8 cellular contexts compared by ENCODE assay signal in the genomic region with DNA sequence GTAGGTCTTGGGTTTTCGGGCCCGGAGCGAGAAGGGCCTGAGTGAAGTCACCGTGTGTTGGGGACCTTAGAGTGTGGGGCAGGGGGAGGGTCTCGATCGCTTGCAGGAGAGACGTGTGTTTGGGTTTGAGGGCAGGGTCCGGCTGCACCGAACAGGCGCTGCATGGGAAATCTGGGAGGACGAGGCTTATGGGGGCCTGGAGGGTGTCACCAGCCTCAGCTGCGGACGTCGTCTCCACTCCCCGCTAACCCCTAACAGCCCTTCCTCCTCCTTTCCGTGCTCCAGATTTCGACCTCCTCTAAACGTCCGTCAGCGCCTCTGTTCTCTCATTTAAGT. TPM values are rescaled to one million over a fixed set of nuclear protein-coding genes. Genes with fewer than 3 reads are reported as not detected.
A peak's percentile ranks its signal among the peaks of the same experiment; 100 is the strongest.
DNase-seq lines count a peak whose midpoint lies in the region; ATAC-seq and TF ChIP-seq lines count a peak whose summit lies in the region.
"Not testable (repeated sequence)": the region's sequence is repeated elsewhere in the genome, so short reads cannot be mapped to it uniquely, and the experiment has no call there.

No MANE protein-coding gene starts in this region.

- H3K9me3 ChIP-seq in BE2C; iPS DF 6.9 (ENCODE audit: control insufficient read depth, insufficient read depth, low read length): not testable (repeated sequence)
- peaks cover 11% of the 10 kb centered on the region; the same call in 1 of the 2 replicates for H3K9me3 ChIP-seq in PC-9 (ENCODE audit: insufficient read depth, low read depth)

- not testable (repeated sequence) for TF ChIP-seq CTCF in BE2C (IDR thresholded peaks at IDR 0.05; ENCODE audit: low read depth, low read length); HFF-Myc (IDR thresholded peaks at IDR 0.05; ENCODE audit: low read depth, low read length, missing control alignments); PC-9 (conservative IDR thresholded peaks at IDR 0.05); dorsolateral prefrontal cortex (IDR thresholded peaks at IDR 0.05 in 54 of 56, conservative IDR thresholded peaks at IDR 0.05 in 2 of 56; ENCODE audit: low read depth in 1 of 56, partially characterized antibody in 56 of 56); natural killer cell (IDR thresholded peaks at IDR 0.05)

- H3K4me1 ChIP-seq in BE2C; PC-9 (replicated peaks; ENCODE audit: insufficient read depth); iPS DF 6.9 (ENCODE audit: control insufficient read depth, insufficient read depth, low read length): not testable (repeated sequence)

- H3K36me3 Mint-ChIP-seq in activated T-helper 1 cell treated with anti-CD3 and anti-CD28 coated beads, Interleukin-12 subunit alpha, Interleukin-12 subunit beta, Interleukin-2, Interleukin-4 antibody, amounts not matched to agents 30 ng/mL and 10 ng/mL and 1 ng/mL, durations not matched to agents 14 hours and 24 hours and 36 hours (ENCODE audit: low read depth) = peaks cover 51% of the 10 kb centered on the region
- H3K36me3 Mint-ChIP-seq in natural killer cell = not testable (repeated sequence)
- H3K36me3 Mint-ChIP-seq in stimulated activated naive B cell treated with anti-CD40 and anti-IgM and Interleukin-4, amounts not matched to agents 10 μg/mL and 1 μg/mL and 100 μg/mL, for 72 hours = peaks cover 30 to 44% of the 10 kb centered on the region in 2 donors

- not testable (repeated sequence) for H3K27me3 Mint-ChIP-seq in activated T-helper 1 cell treated with anti-CD3 and anti-CD28 coated beads, Interleukin-12 subunit alpha, Interleukin-12 subunit beta, Interleukin-2, Interleukin-4 antibody, amounts not matched to agents 30 ng/mL and 10 ng/mL and 1 ng/mL, durations not matched to agents 14 hours and 24 hours and 36 hours (ENCODE audit: insufficient read depth); natural killer cell (ENCODE audit: low read depth in 2 of 2); stimulated activated naive B cell treated with anti-CD40 and anti-IgM and Interleukin-4, amounts not matched to agents 10 μg/mL and 1 μg/mL and 100 μg/mL, for 72 hours

- H3K9me3 Mint-ChIP-seq in activated T-helper 1 cell treated with anti-CD3 and anti-CD28 coated beads, Interleukin-12 subunit alpha, Interleukin-12 subunit beta, Interleukin-2, Interleukin-4 antibody, amounts not matched to agents 30 ng/mL and 10 ng/mL and 1 ng/mL, durations not matched to agents 14 hours and 24 hours and 36 hours = peaks cover 24% of the 10 kb centered on the region
- not testable (repeated sequence) for H3K9me3 Mint-ChIP-seq in natural killer cell; stimulated activated naive B cell treated with anti-CD40 and anti-IgM and Interleukin-4, amounts not matched to agents 10 μg/mL and 1 μg/mL and 100 μg/mL, for 72 hours

- CTCF ChIA-PET in PC-9 (lab: Charles Lee) = not testable (repeated sequence)

- not testable (repeated sequence) for ATAC-seq in natural killer cell; stimulated activated naive B cell treated with anti-CD40 and anti-IgM and Interleukin-4, amounts not matched to agents 10 μg/mL and 1 μg/mL and 100 μg/mL, for 72 hours (replicated peaks)

- H2AFZ ChIP-seq in PC-9 = peak overlapping the region; percentile 91

- not testable (repeated sequence) for H3F3A ChIP-seq in PC-9 (ENCODE audit: insufficient read depth, low read depth)

- H3K4me3 ChIP-seq in BE2C (ENCODE audit: low read depth, low read length) (peak overlapping the region; percentile 81), HFF-Myc (replicated peaks; ENCODE audit: low read depth, low read length) (peak overlapping the region; percentile 77), PC-9 (peak overlapping the region; percentile 83), dorsolateral prefrontal cortex (peak overlapping the region; percentile 77 to 99 (median 90)), iPS DF 6.9 (ENCODE audit: low read length) (peak overlapping the region; percentile 74)

- intact Hi-C loops in PC-9 (cut with micrococcal nuclease; ENCODE audit: unreplicated experiment); natural killer cell (cut with micrococcal nuclease): not testable (repeated sequence)
- intact Hi-C loops in activated T-helper 1 cell treated with anti-CD3 and anti-CD28 coated beads, Interleukin-12 subunit alpha, Interleukin-12 subunit beta, Interleukin-2, Interleukin-4 antibody, amounts not matched to agents 30 ng/mL and 10 ng/mL and 1 ng/mL, durations not matched to agents 14 hours and 24 hours and 36 hours (cut with micrococcal nuclease) = loop anchor here (5.0 kb wide), 2 partner anchors 364 to 376 kb away; a partner anchor contains a TSS
- intact Hi-C loops in dorsolateral prefrontal cortex (cut with DNase I) = loop anchor here in 1 of 2 donors (5.0 kb wide), 1 partner anchor 269 kb away; a partner anchor contains a TSS

- not testable (repeated sequence) for DNase-seq in BE2C; HFF-Myc (ENCODE audit: extremely low read depth, low read depth); PC-9; activated T-helper 1 cell treated with anti-CD3 and anti-CD28 coated beads, Interleukin-12 subunit alpha, Interleukin-12 subunit beta, Interleukin-2, Interleukin-4 antibody, amounts not matched to agents 30 ng/mL and 10 ng/mL and 1 ng/mL, durations not matched to agents 14 hours and 24 hours and 36 hours (ENCODE audit: low spot score); dorsolateral prefrontal cortex; iPS DF 6.9 (ENCODE audit: low read depth, low spot score); natural killer cell; stimulated activated naive B cell treated with anti-CD40 and anti-IgM and Interleukin-4, amounts not matched to agents 10 μg/mL and 1 μg/mL and 100 μg/mL, for 72 hours

- peak overlapping the region; percentile 88 for H3K27ac Mint-ChIP-seq in activated T-helper 1 cell treated with anti-CD3 and anti-CD28 coated beads, Interleukin-12 subunit alpha, Interleukin-12 subunit beta, Interleukin-2, Interleukin-4 antibody, amounts not matched to agents 30 ng/mL and 10 ng/mL and 1 ng/mL, durations not matched to agents 14 hours and 24 hours and 36 hours
- peak overlapping the region; percentile 90 to 91 for H3K27ac Mint-ChIP-seq in natural killer cell
- peak overlapping the region; percentile 96 for H3K27ac Mint-ChIP-seq in stimulated activated naive B cell treated with anti-CD40 and anti-IgM and Interleukin-4, amounts not matched to agents 10 μg/mL and 1 μg/mL and 100 μg/mL, for 72 hours

- not testable (repeated sequence) for H3K27me3 ChIP-seq in BE2C; PC-9 (ENCODE audit: insufficient read depth, low read depth); dorsolateral prefrontal cortex; iPS DF 6.9 (ENCODE audit: control insufficient read depth, insufficient read depth, low read length)

- peak overlapping the region; percentile 89 for H3K4me3 Mint-ChIP-seq in activated T-helper 1 cell treated with anti-CD3 and anti-CD28 coated beads, Interleukin-12 subunit alpha, Interleukin-12 subunit beta, Interleukin-2, Interleukin-4 antibody, amounts not matched to agents 30 ng/mL and 10 ng/mL and 1 ng/mL, durations not matched to agents 14 hours and 24 hours and 36 hours
- peak overlapping the region; percentile 88 for H3K4me3 Mint-ChIP-seq in natural killer cell
- H3K4me3 Mint-ChIP-seq in stimulated activated naive B cell treated with anti-CD40 and anti-IgM and Interleukin-4, amounts not matched to agents 10 μg/mL and 1 μg/mL and 100 μg/mL, for 72 hours = peak overlapping the region; percentile 93 to 95

- not testable (repeated sequence) for H3K27ac ChIP-seq in PC-9; iPS DF 6.9 (ENCODE audit: low read length)
- peak overlapping the region in 36 of 59 donors; percentile 47 to 89 (median 77) for H3K27ac ChIP-seq in dorsolateral prefrontal cortex

- H3K4me1 Mint-ChIP-seq in activated T-helper 1 cell treated with anti-CD3 and anti-CD28 coated beads, Interleukin-12 subunit alpha, Interleukin-12 subunit beta, Interleukin-2, Interleukin-4 antibody, amounts not matched to agents 30 ng/mL and 10 ng/mL and 1 ng/mL, durations not matched to agents 14 hours and 24 hours and 36 hours (ENCODE audit: low read depth) = peaks cover 20% of the 10 kb centered on the region
- peaks cover 20 to 25% of the 10 kb centered on the region in 2 donors for H3K4me1 Mint-ChIP-seq in natural killer cell
- H3K4me1 Mint-ChIP-seq in stimulated activated naive B cell treated with anti-CD40 and anti-IgM and Interleukin-4, amounts not matched to agents 10 μg/mL and 1 μg/mL and 100 μg/mL, for 72 hours = peaks cover 3 to 29% of the 10 kb centered on the region in 2 donors

- H3K9me2 ChIP-seq in PC-9 (ENCODE audit: insufficient read depth) = not testable (repeated sequence)

- not testable (repeated sequence) for BruUV-seq in PC-9 (replicated peaks; lab: Mats Ljungman, UMichigan)

- peak overlapping the region; percentile 74 for H3K4me2 ChIP-seq in PC-9

- H3K79me2 ChIP-seq in PC-9 (ENCODE audit: low read depth) = peaks cover 12% of the 10 kb centered on the region

- H4K20me1 ChIP-seq in PC-9 (ENCODE audit: insufficient read depth) = not testable (repeated sequence)

- POLR2A ChIA-PET in PC-9 (lab: Charles Lee; ENCODE audit: unreplicated experiment) = not testable (repeated sequence)

- WGBS in iPS DF 6.9 (ENCODE audit: insufficient coverage, insufficient read length) = no CpG with 5 or more reads among the region's 20 CpGs

- H3K36me3 ChIP-seq in BE2C; iPS DF 6.9 (ENCODE audit: control insufficient read depth, insufficient read depth, low read length): not testable (repeated sequence)
- peaks cover 33% of the 10 kb centered on the region for H3K36me3 ChIP-seq in PC-9 (ENCODE audit: low read depth)

RNA-seq across cellular contexts. Expression of a gene that starts 0.7 kb away (rescaled TPM):
- polyA plus RNA-seq in BE2C (2012; ENCODE audit: insufficient read depth, insufficient read length, low read depth) = 11.7 TPM
- 10.1 and 12.4 TPM in 2 replicates for total RNA-seq in PC-9 (2021)
- 12.5 and 13.0 TPM in 2 replicates for total RNA-seq in activated T-helper 1 cell treated with anti-CD3 and anti-CD28 coated beads, Interleukin-12 subunit alpha, Interleukin-12 subunit beta, Interleukin-2, Interleukin-4 antibody, amounts not matched to agents 30 ng/mL and 10 ng/mL and 1 ng/mL, durations not matched to agents 14 hours and 24 hours and 36 hours
- total RNA-seq in dorsolateral prefrontal cortex = 10 to 100 TPM; 10.1 to 21.3 (median 14.9) TPM
- 10 to 100 TPM; 12.3 to 21.7 (median 14.2) TPM for total RNA-seq in natural killer cell
